10 cellular contexts compared by ENCODE assay signal in genomic region chr10:110456046-110456445, GRCh38. TPM values are rescaled to one million over a fixed set of nuclear protein-coding genes. Genes with fewer than 3 reads are reported as not detected.
DNase-seq lines count a peak whose midpoint lies in the region; ATAC-seq and TF ChIP-seq lines count a peak whose summit lies in the region.
"Had no signal": no experiment of that assay in that cellular context is flagged by ENCODE, and none has a peak within 500 bp of the region (broad histone marks: within the 10 kb centered on the region; RNA-seq: fewer than 3 reads in every experiment).

No MANE protein-coding gene starts in this region.

- no peak for DNase-seq in activated naive CD4-positive, alpha-beta T cell treated with anti-CD3 and anti-CD28 coated beads, Interleukin-2, amount 50 U/mL, for 72 hours (ENCODE audit: low spot score in 2 of 2)
- DNase-seq in PC-9 (peak; percentile 12 to 36), kidney tubule cell (ENCODE audit: low spot score) (peak; percentile 83), suprapubic skin (ENCODE audit: low spot score in 2 of 2) (peak; percentile 55 to 56), SW 1271 (lab: John Stamatoyannopoulos, UW) (no peak), C1 segment of cervical spinal cord (lab: John Stamatoyannopoulos, UW) (no peak), NCI-H2227 (lab: John Stamatoyannopoulos, UW; ENCODE audit: unreplicated experiment) (no peak)

- H3K4me1 ChIP-seq in PC-9 (replicated peaks; ENCODE audit: insufficient read depth) (peaks cover 61% of the 10 kb centered on the region), suprapubic skin (peaks cover 34% of the 10 kb centered on the region)

- H3K27ac ChIP-seq in PC-9 = peak overlapping the region; percentile 99
- no peak overlapping the region for H3K27ac ChIP-seq in suprapubic skin

- no peak for ATAC-seq in activated naive CD4-positive, alpha-beta T cell treated with anti-CD3 and anti-CD28 coated beads, Interleukin-2, amount 50 U/mL, for 72 hours

- BruUV-seq in PC-9 (replicated peaks; lab: Mats Ljungman, UMichigan) = no TSS peak

- no peak for TF ChIP-seq EP300 in suprapubic skin (IDR thresholded peaks at IDR 0.05)

- H4K20me1 ChIP-seq in PC-9 (ENCODE audit: insufficient read depth) = no peaks in the 10 kb centered on the region

- POLR2A ChIA-PET in PC-9 (lab: Charles Lee; ENCODE audit: unreplicated experiment) = interaction anchor here (0.6 kb wide), 1 partner anchor 29 kb away, joined by 5 read pairs; no protein-coding TSS in a partner anchor

- H3K27me3 ChIP-seq in PC-9 (ENCODE audit: insufficient read depth, low read depth) = no peaks in the 10 kb centered on the region
- no peaks in the 10 kb centered on the region for H3K27me3 ChIP-seq in suprapubic skin

- intact Hi-C loops in PC-9 (cut with micrococcal nuclease; ENCODE audit: unreplicated experiment) = loop anchor here (1.0 to 2.0 kb wide), 4 partner anchors 27 to 102 kb away; partner anchors contain the start of gene DUSP5

- TF ChIP-seq POLR2A in suprapubic skin (IDR thresholded peaks at IDR 0.05) = no peak

- H3K9me2 ChIP-seq in PC-9 (ENCODE audit: insufficient read depth) = no peaks in the 10 kb centered on the region

- peak overlapping the region; percentile 65 for H3K27ac Mint-ChIP-seq in activated naive CD4-positive, alpha-beta T cell treated with anti-CD3 and anti-CD28 coated beads, Interleukin-2, amount 50 U/mL, for 24 hours
- peak overlapping the region in 1 of 2 donors; percentile 20 for H3K27ac Mint-ChIP-seq in activated naive CD4-positive, alpha-beta T cell treated with anti-CD3 and anti-CD28 coated beads, Interleukin-2, amount 50 U/mL, for 72 hours

- H3K4me2 ChIP-seq in PC-9 = peak overlapping the region; percentile 80

- no peak overlapping the region for H3K4me3 Mint-ChIP-seq in activated naive CD4-positive, alpha-beta T cell treated with anti-CD3 and anti-CD28 coated beads, Interleukin-2, amount 50 U/mL, for 24 hours
- H3K4me3 Mint-ChIP-seq: nephron had no signal

- H3K4me3 ChIP-seq in PC-9 (no peak overlapping the region), suprapubic skin (no peak overlapping the region)

- no peak overlapping the region for H2AFZ ChIP-seq in PC-9

- H3K9me3 ChIP-seq in PC-9 (ENCODE audit: insufficient read depth, low read depth) (no peaks in the 10 kb centered on the region), suprapubic skin (no peaks in the 10 kb centered on the region)

- no peaks in the 10 kb centered on the region for H3K36me3 Mint-ChIP-seq in activated naive CD4-positive, alpha-beta T cell treated with anti-CD3 and anti-CD28 coated beads, Interleukin-2, amount 50 U/mL, for 24 hours
- H3K36me3 Mint-ChIP-seq in activated naive CD4-positive, alpha-beta T cell treated with anti-CD3 and anti-CD28 coated beads, Interleukin-2, amount 50 U/mL, for 72 hours = no peaks in the 10 kb centered on the region

- H3F3A ChIP-seq in PC-9 (ENCODE audit: insufficient read depth, low read depth) = peaks cover 38% of the 10 kb centered on the region

- no peaks in the 10 kb centered on the region for H3K9me3 Mint-ChIP-seq in activated naive CD4-positive, alpha-beta T cell treated with anti-CD3 and anti-CD28 coated beads, Interleukin-2, amount 50 U/mL, for 24 hours
- no peaks in the 10 kb centered on the region for H3K9me3 Mint-ChIP-seq in activated naive CD4-positive, alpha-beta T cell treated with anti-CD3 and anti-CD28 coated beads, Interleukin-2, amount 50 U/mL, for 72 hours
- H3K9me3 Mint-ChIP-seq: activated T-helper 1 cell treated with anti-CD3 and anti-CD28 coated beads, Interleukin-12 subunit alpha, Interleukin-12 subunit beta, Interleukin-2, Interleukin-4 antibody, amounts not matched to agents 30 ng/mL and 10 ng/mL and 1 ng/mL, durations not matched to agents 14 hours and 24 hours and 36 hours; nephron had no signal

- H3K79me2 ChIP-seq in PC-9 (ENCODE audit: low read depth) = peaks cover 9% of the 10 kb centered on the region; the same call in 1 of the 2 replicates

- H3K36me3 ChIP-seq in PC-9 (ENCODE audit: low read depth) (no peaks in the 10 kb centered on the region), suprapubic skin (no peaks in the 10 kb centered on the region)

- H3K27me3 Mint-ChIP-seq in activated naive CD4-positive, alpha-beta T cell treated with anti-CD3 and anti-CD28 coated beads, Interleukin-2, amount 50 U/mL, for 24 hours = no peaks in the 10 kb centered on the region

- TF ChIP-seq CTCF in PC-9 (conservative IDR thresholded peaks at IDR 0.05) = no peak
- TF ChIP-seq CTCF in suprapubic skin (IDR thresholded peaks at IDR 0.05) = no peak

- H3K4me1 Mint-ChIP-seq in activated naive CD4-positive, alpha-beta T cell treated with anti-CD3 and anti-CD28 coated beads, Interleukin-2, amount 50 U/mL, for 24 hours = peaks cover 43% of the 10 kb centered on the region

- WGBS in suprapubic skin = 44% methylated on average over 1 of the region's 1 CpG

- CTCF ChIA-PET in PC-9 (lab: Charles Lee) = interaction anchor here (0.5 kb wide), 1 partner anchor 778 kb away, joined by 3 read pairs; no protein-coding TSS in a partner anchor

RNA-seq across cellular contexts. Expression of gene DUSP5, which starts 41.7 kb away (rescaled TPM):
- total RNA-seq in activated naive CD4-positive, alpha-beta T cell treated with anti-CD3 and anti-CD28 coated beads, Interleukin-2, amount 50 U/mL, for 72 hours = 10 to 100 TPM; 23.0 to 32.4 TPM
- 14.2 and 19.0 TPM in 2 replicates for total RNA-seq in PC-9 (2021)
- 10 to 100 TPM in 3 of 4 donors, 1 to 10 TPM in 1; 9.3 to 60.8 (median 31.0) TPM for total RNA-seq in suprapubic skin

Comparison
In these comparisons a context has a peak if more than half of its experiments do, and no peak if none do; other contexts are left out.
1. DNase-seq: peak in PC-9 (2 of 2), kidney tubule cell (single experiment) and suprapubic skin (2 of 2); none in activated naive CD4-positive, alpha-beta T cell treated with anti-CD3 and anti-CD28 coated beads, Interleukin-2, amount 50 U/mL, for 72 hours (0 of 2), SW 1271 (0 of 2), C1 segment of cervical spinal cord (0 of 14) and NCI-H2227 (single experiment).